ENCODE assay signal across 8 cellular contexts in the genomic region with DNA sequence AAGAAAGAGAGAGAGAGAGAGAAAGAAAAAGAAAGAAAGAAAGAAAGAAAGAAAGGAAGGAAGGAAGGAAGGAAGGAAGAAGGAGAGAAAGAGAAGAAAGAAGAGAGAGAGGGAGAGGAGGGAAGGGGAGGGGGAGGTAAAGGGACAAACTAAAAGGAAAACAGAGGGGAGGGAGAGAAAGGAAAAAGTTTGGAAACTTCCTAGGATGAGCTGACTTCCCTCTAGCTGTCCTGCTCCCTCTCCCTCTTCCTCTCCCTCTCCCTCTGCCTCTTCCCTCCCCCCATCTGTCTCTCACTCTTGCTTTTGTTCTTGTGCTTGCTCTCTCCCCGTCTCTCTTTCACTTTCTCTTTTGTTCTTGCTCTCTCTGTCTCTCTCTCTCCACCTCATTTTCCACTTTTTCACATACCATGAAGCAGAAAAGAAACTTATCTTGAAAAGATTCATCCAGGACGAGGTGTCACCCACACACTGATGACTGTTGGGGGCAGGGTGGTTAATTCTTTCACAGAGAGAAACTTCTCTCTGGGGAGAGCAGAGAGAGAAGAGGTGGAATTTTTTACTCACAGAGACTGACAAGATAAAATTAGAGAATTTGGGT.
DNase-seq lines count a peak whose midpoint lies in the region; TF ChIP-seq lines count a peak whose summit lies in the region.

No MANE protein-coding gene starts in this region.

- peaks cover 43% of the 10 kb centered on the region for H3K4me1 Mint-ChIP-seq in activated naive CD8-positive, alpha-beta T cell (ENCODE audit: low read depth)

- H3K27me3 ChIP-seq in Loucy (ENCODE audit: insufficient read depth, low read length, poor library complexity, severe bottlenecking), result no peaks in the 10 kb centered on the region

- no peaks in the 10 kb centered on the region for H4K20me1 ChIP-seq in Loucy (ENCODE audit: insufficient read depth, low read length, poor library complexity, severe bottlenecking)

- H3K36me3 ChIP-seq in Loucy (ENCODE audit: insufficient read depth, low read length), result no peaks in the 10 kb centered on the region

- H3F3A ChIP-seq in Loucy (ENCODE audit: low read depth), result no peaks in the 10 kb centered on the region

- H3K9ac ChIP-seq in Loucy (ENCODE audit: low read depth, low read length, poor library complexity, severe bottlenecking), result peak overlapping the region; percentile 76

- no peaks in the 10 kb centered on the region for H3K9me3 ChIP-seq in Loucy (ENCODE audit: insufficient read depth, low read depth, low read length)

- peak overlapping the region; percentile 80 for H3K4me3 Mint-ChIP-seq in activated naive CD8-positive, alpha-beta T cell

- H2AFZ ChIP-seq in Loucy (ENCODE audit: low read length), result peak overlapping the region; percentile 93

- DNase-seq in activated gamma-delta T cell treated with Interleukin-2 at 50 U/mL for 16 hours, result peak; percentile 22
- no peak for DNase-seq in activated gamma-delta T cell (lab: John Stamatoyannopoulos, UW)
- peak; percentile 48 for DNase-seq in left kidney (ENCODE audit: low read depth, low spot score)
- DNase-seq in stimulated activated CD8-positive, alpha-beta memory T cell treated with anti-CD3 and anti-CD28 coated beads, Interleukin-12 subunit alpha, Interleukin-12 subunit beta, amount 100 ng/mL, for 4 hours (ENCODE audit: low read depth), result peak; percentile 47
- DNase-seq in AG08395 (ENCODE audit: low spot score), result no peak
- no peak for DNase-seq in DMS79 treated with DMSO at 0.1 percent for 48 hours (lab: John Stamatoyannopoulos, UW)

- H3K4me1 ChIP-seq in Loucy (ENCODE audit: insufficient read depth, low read length, poor library complexity, severe bottlenecking), result peaks cover 39% of the 10 kb centered on the region

- H3K79me2 ChIP-seq in Loucy (ENCODE audit: insufficient read depth, low read length), result no peaks in the 10 kb centered on the region

- H3K9me2 ChIP-seq in Loucy (replicated peaks; ENCODE audit: low read depth, low read length), result no peaks in the 10 kb centered on the region

- TF ChIP-seq CTCF in Loucy (conservative IDR thresholded peaks at IDR 0.05; ENCODE audit: low read length), result no peak

- peak overlapping the region; percentile 72 for H3K4me3 ChIP-seq in Loucy (ENCODE audit: low read length, poor library complexity, severe bottlenecking)

- H3K9me3 Mint-ChIP-seq in activated naive CD8-positive, alpha-beta T cell (ENCODE audit: low read depth), result no peaks in the 10 kb centered on the region

- H3K27me3 Mint-ChIP-seq in activated naive CD8-positive, alpha-beta T cell, result no peaks in the 10 kb centered on the region

- H3K4me2 ChIP-seq in Loucy (ENCODE audit: low read depth, low read length, poor library complexity, severe bottlenecking), result peak overlapping the region; percentile 90

- H3K36me3 Mint-ChIP-seq in activated naive CD8-positive, alpha-beta T cell, result no peaks in the 10 kb centered on the region

- peak overlapping the region; percentile 94 for H3K27ac Mint-ChIP-seq in activated naive CD8-positive, alpha-beta T cell

Comparison
In these comparisons a context has a peak if more than half of its experiments do, and no peak if none do; other contexts are left out.
1. DNase-seq: peak in activated gamma-delta T cell treated with Interleukin-2 at 50 U/mL for 16 hours (single experiment), left kidney (single experiment) and stimulated activated CD8-positive, alpha-beta memory T cell treated with anti-CD3 and anti-CD28 coated beads, Interleukin-12 subunit alpha, Interleukin-12 subunit beta, amount 100 ng/mL, for 4 hours (single experiment); none in activated gamma-delta T cell (single experiment), AG08395 (single experiment) and DMS79 treated with DMSO at 0.1 percent for 48 hours (single experiment).